Comparison of ENCODE assay signal across 28 cellular contexts in the genomic region with DNA sequence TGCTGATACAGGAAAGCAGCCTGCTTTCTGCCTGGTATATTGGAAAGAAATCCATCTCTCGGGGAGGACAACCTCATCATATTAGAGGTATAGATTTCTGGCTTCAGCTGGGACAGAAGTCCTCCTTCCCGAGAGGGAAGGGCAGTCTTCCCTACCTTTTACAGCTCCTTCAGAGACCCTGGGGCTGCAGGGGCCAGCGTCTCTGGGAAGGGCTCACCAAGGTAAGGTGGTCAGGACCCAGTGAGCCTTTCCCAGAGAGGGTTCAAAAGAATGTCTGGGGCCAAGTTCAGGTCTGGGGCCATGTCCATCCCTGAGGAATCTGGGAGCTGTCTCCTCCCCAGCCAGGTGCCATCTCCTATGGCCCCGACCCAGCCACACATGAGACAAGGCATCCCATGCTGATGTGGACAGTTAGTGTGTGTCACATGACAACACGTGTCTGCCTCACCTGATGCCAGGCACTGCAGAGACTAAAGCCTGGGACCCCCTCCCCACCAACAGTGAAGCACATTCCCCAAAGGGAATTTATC.
"Had no signal": no experiment of that assay in that cellular context is flagged by ENCODE, and none has a peak within 500 bp of the region (broad histone marks: within the 10 kb centered on the region; RNA-seq: fewer than 3 reads in every experiment).

No MANE protein-coding gene starts in this region.

- H3K4me1 ChIP-seq: Peyer's patch had no signal

- H3K36me3 ChIP-seq: Peyer's patch, WERI-Rb-1 had no signal

- H3K4me3 ChIP-seq: Peyer's patch had no signal

- H3K27me3 ChIP-seq: Peyer's patch had no signal

- H3K4me3 Mint-ChIP-seq: activated CD4-positive, alpha-beta memory T cell treated with anti-CD3 and anti-CD28 coated beads, Interleukin-2, amount 10 ng/mL, durations not matched to agents 7 days and 5 days; activated CD8-positive, alpha-beta memory T cell treated with anti-CD3 and anti-CD28 coated beads, Interleukin-2, amount 10 ng/mL, durations not matched to agents 7 days and 5 days; activated naive CD4-positive, alpha-beta T cell treated with anti-CD3 and anti-CD28 coated beads, Interleukin-2, amount 10 ng/mL, durations not matched to agents 7 days and 5 days; activated naive CD8-positive, alpha-beta T cell; activated naive CD8-positive, alpha-beta T cell treated with anti-CD3 and anti-CD28 coated beads, Interleukin-2, amount 50 U/mL, for 24 hours; brain had no signal

- ATAC-seq: activated CD8-positive, alpha-beta memory T cell treated with anti-CD3 and anti-CD28 coated beads, Interleukin-2, amount 10 ng/mL, durations not matched to agents 7 days and 5 days; activated naive CD8-positive, alpha-beta T cell treated with anti-CD3 and anti-CD28 coated beads, Interleukin-2, amount 50 U/mL, for 24 hours; PC-3 had no signal

- H3K9me3 Mint-ChIP-seq: activated CD4-positive, alpha-beta memory T cell treated with anti-CD3 and anti-CD28 coated beads, Interleukin-2, amount 10 ng/mL, durations not matched to agents 7 days and 5 days; activated naive CD4-positive, alpha-beta T cell treated with anti-CD3 and anti-CD28 coated beads, Interleukin-2, amount 10 ng/mL, durations not matched to agents 7 days and 5 days; activated naive CD8-positive, alpha-beta T cell treated with anti-CD3 and anti-CD28 coated beads, Interleukin-2, amount 50 U/mL, for 24 hours had no signal

- DNase-seq: activated CD4-positive, alpha-beta memory T cell treated with anti-CD3 and anti-CD28 coated beads, Interleukin-2, amount 10 ng/mL, durations not matched to agents 7 days and 5 days; activated CD4-positive, alpha-beta T cell treated with anti-CD3 and anti-CD28 coated beads for 1 hour; activated CD4-positive, alpha-beta T cell treated with anti-CD3 and anti-CD28 coated beads for 48 hours; activated CD4-positive, CD25-positive, alpha-beta regulatory T cell; activated CD8-positive, alpha-beta memory T cell treated with anti-CD3 and anti-CD28 coated beads for 24 hours; activated CD8-positive, alpha-beta memory T cell treated with anti-CD3 and anti-CD28 coated beads, Interleukin-2, amount 10 ng/mL, durations not matched to agents 7 days and 5 days; activated CD8-positive, alpha-beta memory T cell treated with anti-CD3 and anti-CD28 coated beads, Interleukin-2, amount 50 U/mL, for 48 hours; activated effector memory CD4-positive, alpha-beta T cell treated with Interleukin-2 at 50 U/mL for 16 hours; activated naive CD4-positive, alpha-beta T cell treated with anti-CD3 and anti-CD28 coated beads, Interleukin-2, amount 10 ng/mL, durations not matched to agents 7 days and 5 days; activated naive CD8-positive, alpha-beta T cell treated with anti-CD3 and anti-CD28 coated beads, Interleukin-2, amount 50 U/mL, for 24 hours; anterior cingulate cortex; caudate nucleus; NCI-H1105; NCI-H1417 treated with DMSO at 0.1 percent for 48 hours; NCI-H1930; NCI-H2081 treated with DMSO at 0.1 percent for 48 hours; NCI-H345; NCI-H524 treated with DMSO at 0.1 percent for 48 hours; PC-3; RPMI8226; SIG-M5; SW 1271; T-helper 1 cell; T1000; WERI-Rb-1 had no signal

- H3K9me3 ChIP-seq: Peyer's patch had no signal

- H3K27ac ChIP-seq: Peyer's patch, WERI-Rb-1 had no signal

- H3K36me3 Mint-ChIP-seq: activated CD8-positive, alpha-beta memory T cell treated with anti-CD3 and anti-CD28 coated beads, Interleukin-2, amount 10 ng/mL, durations not matched to agents 7 days and 5 days; activated naive CD4-positive, alpha-beta T cell treated with anti-CD3 and anti-CD28 coated beads, Interleukin-2, amount 10 ng/mL, durations not matched to agents 7 days and 5 days; activated naive CD8-positive, alpha-beta T cell; brain had no signal

- H3K4me1 Mint-ChIP-seq: activated CD4-positive, alpha-beta memory T cell treated with anti-CD3 and anti-CD28 coated beads, Interleukin-2, amount 10 ng/mL, durations not matched to agents 7 days and 5 days; activated CD8-positive, alpha-beta memory T cell treated with anti-CD3 and anti-CD28 coated beads, Interleukin-2, amount 10 ng/mL, durations not matched to agents 7 days and 5 days; activated naive CD4-positive, alpha-beta T cell treated with anti-CD3 and anti-CD28 coated beads, Interleukin-2, amount 10 ng/mL, durations not matched to agents 7 days and 5 days; activated naive CD8-positive, alpha-beta T cell treated with anti-CD3 and anti-CD28 coated beads, Interleukin-2, amount 50 U/mL, for 24 hours; brain had no signal
